ENCODE assay signal across 15 cellular contexts in the genomic region with DNA sequence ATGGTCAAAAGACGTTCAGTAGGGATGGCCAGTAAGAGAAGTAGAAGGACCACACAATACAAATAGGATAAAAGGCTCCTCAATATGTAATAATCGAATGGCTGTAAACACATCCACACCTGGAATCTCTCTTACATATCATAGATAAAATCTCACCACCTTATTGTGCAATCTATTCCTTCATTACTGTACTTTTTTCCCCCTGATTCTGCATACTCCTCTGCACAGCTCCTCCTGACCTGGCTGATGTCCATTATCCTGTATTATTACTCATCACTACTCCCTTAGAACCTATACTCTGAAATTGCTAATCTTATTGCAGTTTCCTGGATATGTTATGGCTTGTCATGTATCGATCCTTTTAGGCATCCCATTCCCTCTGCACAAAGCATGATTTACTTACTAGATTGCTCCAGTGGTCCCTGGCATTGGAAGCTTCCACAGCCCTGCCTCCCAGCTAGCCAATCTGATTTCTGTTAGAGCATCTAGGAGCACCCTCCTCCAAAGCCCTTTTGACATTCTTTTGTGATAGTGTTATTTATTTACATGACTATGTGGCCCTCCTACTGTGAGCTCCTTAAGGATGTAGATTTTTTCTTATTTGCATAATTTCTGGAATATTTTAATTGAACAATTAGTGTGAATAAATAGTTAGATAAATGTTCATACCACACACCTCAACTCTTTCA. TPM values are rescaled to one million over a fixed set of nuclear protein-coding genes. Genes with fewer than 3 reads are reported as not detected.
DNase-seq lines count a peak whose midpoint lies in the region; ATAC-seq and TF ChIP-seq lines count a peak whose summit lies in the region.
"Had no signal": no experiment of that assay in that cellular context is flagged by ENCODE, and none has a peak within 500 bp of the region (broad histone marks: within the 10 kb centered on the region; RNA-seq: fewer than 3 reads in every experiment).

No MANE protein-coding gene starts in this region.

- H3K9me2 ChIP-seq in HCT116 (ENCODE audit: insufficient read depth) = no peaks in the 10 kb centered on the region

- no peaks in the 10 kb centered on the region for H3K27me3 Mint-ChIP-seq in progenitor cell of endocrine pancreas
- H3K27me3 Mint-ChIP-seq in CD8-positive, alpha-beta memory T cell = peaks cover 1 to 9% of the 10 kb centered on the region in 2 donors
- H3K27me3 Mint-ChIP-seq in activated CD4-positive, alpha-beta memory T cell treated with anti-CD3 and anti-CD28 coated beads, Interleukin-2, amount 10 ng/mL, durations not matched to agents 7 days and 5 days = peaks cover 29% of the 10 kb centered on the region
- H3K27me3 Mint-ChIP-seq in activated T-cell treated with anti-CD3 and anti-CD28 coated beads, Interleukin-2, amount 50 U/mL, for 72 hours (ENCODE audit: low read depth) = peaks cover 11% of the 10 kb centered on the region

- H3K4me3 Mint-ChIP-seq in progenitor cell of endocrine pancreas (ENCODE audit: low read depth) = no peak overlapping the region
- no peak overlapping the region for H3K4me3 Mint-ChIP-seq in CD8-positive, alpha-beta memory T cell
- no peak overlapping the region for H3K4me3 Mint-ChIP-seq in activated CD4-positive, alpha-beta memory T cell treated with anti-CD3 and anti-CD28 coated beads, Interleukin-2, amount 10 ng/mL, durations not matched to agents 7 days and 5 days
- H3K4me3 Mint-ChIP-seq in activated T-cell treated with anti-CD3 and anti-CD28 coated beads, Interleukin-2, amount 50 U/mL, for 72 hours = no peak overlapping the region

- peaks cover 19% of the 10 kb centered on the region for H3K4me1 Mint-ChIP-seq in progenitor cell of endocrine pancreas (ENCODE audit: low read depth)
- no peaks in the 10 kb centered on the region for H3K4me1 Mint-ChIP-seq in CD8-positive, alpha-beta memory T cell
- H3K4me1 Mint-ChIP-seq in activated CD4-positive, alpha-beta memory T cell treated with anti-CD3 and anti-CD28 coated beads, Interleukin-2, amount 10 ng/mL, durations not matched to agents 7 days and 5 days = no peaks in the 10 kb centered on the region
- no peaks in the 10 kb centered on the region for H3K4me1 Mint-ChIP-seq in activated T-cell treated with anti-CD3 and anti-CD28 coated beads, Interleukin-2, amount 50 U/mL, for 72 hours (ENCODE audit: low read depth)

- H3K9ac ChIP-seq in HCT116 (ENCODE audit: low read length) = no peak overlapping the region

- no peak for TF ChIP-seq POLR2A in HCT116 (IDR thresholded peaks at IDR 0.05; ENCODE audit: borderline replicate concordance, extremely low read depth, insufficient read depth, insufficient read length)

- no peak for TF ChIP-seq CTCF in HCT116 (IDR thresholded peaks at IDR 0.05 in 2 of 3, conservative IDR thresholded peaks at IDR 0.05 in 1 of 3; ENCODE audit: borderline replicate concordance in 1 of 3, insufficient read depth in 1 of 3, low read depth in 2 of 3, low read length in 2 of 3)
- TF ChIP-seq CTCF in RWPE1 (conservative IDR thresholded peaks at IDR 0.05; ENCODE audit: low read depth) = no peak
- TF ChIP-seq CTCF in fibroblast of pulmonary artery (IDR thresholded peaks at IDR 0.05; ENCODE audit: low read length, missing control alignments) = no peak
- TF ChIP-seq CTCF in progenitor cell of endocrine pancreas (IDR thresholded peaks at IDR 0.05; ENCODE audit: unreplicated experiment) = no peak

- peak overlapping the region; percentile 66 for H3K27ac Mint-ChIP-seq in progenitor cell of endocrine pancreas
- no peak overlapping the region for H3K27ac Mint-ChIP-seq in CD8-positive, alpha-beta memory T cell
- no peak overlapping the region for H3K27ac Mint-ChIP-seq in activated CD4-positive, alpha-beta memory T cell treated with anti-CD3 and anti-CD28 coated beads, Interleukin-2, amount 10 ng/mL, durations not matched to agents 7 days and 5 days
- no peak overlapping the region for H3K27ac Mint-ChIP-seq in activated T-cell treated with anti-CD3 and anti-CD28 coated beads, Interleukin-2, amount 50 U/mL, for 72 hours
- H3K27ac Mint-ChIP-seq: activated naive CD4-positive, alpha-beta T cell treated with anti-CD3 and anti-CD28 coated beads, Interleukin-2, amount 50 U/mL, for 72 hours had no signal

- no peaks in the 10 kb centered on the region for H3K36me3 Mint-ChIP-seq in progenitor cell of endocrine pancreas (ENCODE audit: insufficient read depth)
- H3K36me3 Mint-ChIP-seq in CD8-positive, alpha-beta memory T cell = no peaks in the 10 kb centered on the region
- H3K36me3 Mint-ChIP-seq in activated CD4-positive, alpha-beta memory T cell treated with anti-CD3 and anti-CD28 coated beads, Interleukin-2, amount 10 ng/mL, durations not matched to agents 7 days and 5 days (ENCODE audit: low read depth) = no peaks in the 10 kb centered on the region
- H3K36me3 Mint-ChIP-seq in activated T-cell treated with anti-CD3 and anti-CD28 coated beads, Interleukin-2, amount 50 U/mL, for 72 hours (ENCODE audit: insufficient read depth in 2 of 2) = no peaks in the 10 kb centered on the region
- H3K36me3 Mint-ChIP-seq: activated naive CD4-positive, alpha-beta T cell treated with anti-CD3 and anti-CD28 coated beads, Interleukin-2, amount 50 U/mL, for 72 hours had no signal

- H3K4me3 ChIP-seq in HCT116 (replicated peaks in 1 of 2; ENCODE audit: low read depth in 1 of 2, low read length in 2 of 2) (no peak overlapping the region), fibroblast of pulmonary artery (replicated peaks; ENCODE audit: low read depth, low read length) (no peak overlapping the region)
- no peak overlapping the region for H3K4me3 ChIP-seq in CD8-positive, alpha-beta memory T cell (ENCODE audit: low read length)
- H3K4me3 ChIP-seq: left lung had no signal

- no peaks in the 10 kb centered on the region for H3K9me3 Mint-ChIP-seq in progenitor cell of endocrine pancreas (ENCODE audit: low read depth)
- H3K9me3 Mint-ChIP-seq in CD8-positive, alpha-beta memory T cell = peaks cover 0 to 2% (median 0%) of the 10 kb centered on the region in 5 donors
- no peaks in the 10 kb centered on the region for H3K9me3 Mint-ChIP-seq in activated CD4-positive, alpha-beta memory T cell treated with anti-CD3 and anti-CD28 coated beads, Interleukin-2, amount 10 ng/mL, durations not matched to agents 7 days and 5 days
- no peaks in the 10 kb centered on the region for H3K9me3 Mint-ChIP-seq in activated T-cell treated with anti-CD3 and anti-CD28 coated beads, Interleukin-2, amount 50 U/mL, for 72 hours

- H3K4me1 ChIP-seq in HCT116 (ENCODE audit: control insufficient read depth in 1 of 2, insufficient read depth in 2 of 2, low read length in 2 of 2) = peaks cover 0 to 19% of the 10 kb centered on the region in 2 experiments; a peak in 3 of 4 replicates
- no peaks in the 10 kb centered on the region for H3K4me1 ChIP-seq in CD8-positive, alpha-beta memory T cell (ENCODE audit: insufficient read depth, low read length)
- H3K4me1 ChIP-seq: left lung had no signal

- H3K36me3 ChIP-seq in HCT116 (ENCODE audit: control insufficient read depth in 1 of 2, insufficient read depth in 2 of 2, low read length in 2 of 2) = no peaks in the 10 kb centered on the region
- H3K36me3 ChIP-seq in CD8-positive, alpha-beta memory T cell (ENCODE audit: insufficient read depth, low read length) = no peaks in the 10 kb centered on the region
- H3K36me3 ChIP-seq: left lung had no signal

- intact Hi-C loops in HCT116 (cut with micrococcal nuclease) = no loop called here

- H3K9me3 ChIP-seq in HCT116 (ENCODE audit: control insufficient read depth in 1 of 2, insufficient read depth in 1 of 2, low read depth in 1 of 2, low read length in 2 of 2) = no peaks in the 10 kb centered on the region
- H3K9me3 ChIP-seq in CD8-positive, alpha-beta memory T cell (ENCODE audit: low read length) = no peaks in the 10 kb centered on the region
- H3K9me3 ChIP-seq: left lung had no signal

- H3K27ac ChIP-seq in HCT116 (ENCODE audit: low read depth, low read length) (no peak overlapping the region), RWPE1 (no peak overlapping the region)
- H3K27ac ChIP-seq in CD8-positive, alpha-beta memory T cell (ENCODE audit: low read depth, low read length) = no peak overlapping the region
- H3K27ac ChIP-seq: left lung had no signal

- no TSS peak for BruUV-seq in HCT116 (replicated peaks; lab: Mats Ljungman, UMichigan)

- no peaks in the 10 kb centered on the region for H3K79me2 ChIP-seq in HCT116 (ENCODE audit: insufficient read depth, low read length)

- CTCF ChIA-PET in HCT116 (lab: Charles Lee) = interaction anchor here (1.7 to 2.7 kb wide), 3 partner anchors 12 to 24 kb away, joined by 4 to 12 read pairs (median 11); a partner anchor contains a TSS
- CTCF ChIA-PET in RWPE1 (lab: Yijun Ruan, JAX) = interaction anchor here (0.7 to 2.7 kb wide), 3 partner anchors 10 to 24 kb away, joined by 4 to 16 read pairs (median 5); a partner anchor contains a TSS
- CTCF ChIA-PET in CD8-positive, alpha-beta memory T cell (lab: Charles Lee) = interaction anchor here (0.6 kb wide), 1 partner anchor 74 kb away, joined by 3 read pairs; no protein-coding TSS in a partner anchor
- CTCF ChIA-PET in activated CD4-positive, alpha-beta memory T cell treated with anti-CD3 and anti-CD28 coated beads, Interleukin-2, amount 10 ng/mL, durations not matched to agents 7 days and 5 days (lab: Charles Lee) = interaction anchor here (1.5 kb wide), 1 partner anchor 12 kb away, joined by 3 read pairs; no protein-coding TSS in a partner anchor

- TF ChIP-seq RAD21 in HCT116 (IDR thresholded peaks at IDR 0.05; ENCODE audit: low read depth) = no peak

- H4K20me1 ChIP-seq in HCT116 (ENCODE audit: insufficient read depth) = no peaks in the 10 kb centered on the region

- DNase-seq in HCT116 (ENCODE audit: low read depth, low spot score) = no peak
- DNase-seq in RWPE1 (ENCODE audit: low spot score) = peak; percentile 65
- DNase-seq in fibroblast of pulmonary artery (ENCODE audit: low read depth) = peak; percentile 11
- DNase-seq in progenitor cell of endocrine pancreas (ENCODE audit: low spot score, unreplicated experiment) = no peak
- no peak for DNase-seq in CD8-positive, alpha-beta memory T cell
- no peak for DNase-seq in activated CD4-positive, alpha-beta memory T cell treated with anti-CD3 and anti-CD28 coated beads, Interleukin-2, amount 10 ng/mL, durations not matched to agents 7 days and 5 days
- no peak for DNase-seq in activated T-cell treated with anti-CD3 and anti-CD28 coated beads, Interleukin-2, amount 50 U/mL, for 72 hours
- DNase-seq: activated CD8-positive, alpha-beta memory T cell treated with anti-CD3 and anti-CD28 coated beads for 24 hours; left lung; NCI-H82; stimulated activated CD4-positive, alpha-beta T cell treated with anti-CD3 and anti-CD28 coated beads, Interleukin-15, amount 100 ng/mL, for 24 hours; T-helper 9 cell had no signal

- RAD21 ChIA-PET in HCT116 (lab: Charles Lee; ENCODE audit: low non-redundant PET in 1 of 2, low total read pairs in 2 of 2, uncharacterized antibody in 2 of 2, unreplicated experiment in 2 of 2) = no interaction called here

- 0 out of 2 replicates have a peak overlapping the region, but pooled peaks have one; percentile 2 for H3K4me2 ChIP-seq in HCT116 (ENCODE audit: low read length)

- ATAC-seq in HCT116 = no peak
- no peak for ATAC-seq in activated T-cell treated with anti-CD3 and anti-CD28 coated beads, Interleukin-2, amount 50 U/mL, for 72 hours (replicated peaks in 1 of 2)
- ATAC-seq: activated CD4-positive, CD25-positive, alpha-beta regulatory T cell treated with anti-CD3 and anti-CD28 coated beads, Interleukin-2, amount 50 U/mL, for 24 hours; activated naive CD4-positive, alpha-beta T cell treated with anti-CD3 and anti-CD28 coated beads, Interleukin-2, amount 50 U/mL, for 72 hours; SK-N-SH treated with all-trans-retinoic acid at 6 μM for 48 hours had no signal

- H3K27me3 ChIP-seq in HCT116 (ENCODE audit: insufficient read depth, low read length) = no peaks in the 10 kb centered on the region
- no peaks in the 10 kb centered on the region for H3K27me3 ChIP-seq in CD8-positive, alpha-beta memory T cell (ENCODE audit: insufficient read depth, low read length, poor library complexity, severe bottlenecking)
- H3K27me3 ChIP-seq: left lung had no signal

- H2AFZ ChIP-seq in HCT116 (ENCODE audit: low read depth, low read length, poor library complexity, severe bottlenecking) = no peak overlapping the region

- POLR2A ChIA-PET in HCT116 (lab: Charles Lee) = no interaction called here
- POLR2A ChIA-PET in RWPE1 (lab: Yijun Ruan, JAX; ENCODE audit: low non-redundant PET) = no interaction called here
- POLR2A ChIA-PET in CD8-positive, alpha-beta memory T cell (lab: Charles Lee) = no interaction called here
- POLR2A ChIA-PET in activated CD4-positive, alpha-beta memory T cell treated with anti-CD3 and anti-CD28 coated beads, Interleukin-2, amount 10 ng/mL, durations not matched to agents 7 days and 5 days (lab: Charles Lee) = no interaction called here

RNA-seq across cellular contexts. Expression of a gene that starts 24.2 kb away (rescaled TPM):
- 187 TPM for total RNA-seq in HCT116 (2021; ENCODE audit: unreplicated experiment)
- polyA plus RNA-seq in HCT116 (2012) = 244 and 317 TPM in 2 replicates
- 428 and 452 TPM in 2 replicates for total RNA-seq in progenitor cell of endocrine pancreas
- 10 to 100 TPM; 78.4 to 82.5 TPM for total RNA-seq in CD8-positive, alpha-beta memory T cell
- 10.5 TPM for polyA plus RNA-seq in CD8-positive, alpha-beta memory T cell
- 100 to 1,000 TPM; 132 to 143 TPM for total RNA-seq in activated CD4-positive, alpha-beta memory T cell treated with anti-CD3 and anti-CD28 coated beads, Interleukin-2, amount 10 ng/mL, durations not matched to agents 7 days and 5 days
- total RNA-seq in activated T-cell treated with anti-CD3 and anti-CD28 coated beads, Interleukin-2, amount 50 U/mL, for 72 hours = 100 to 1,000 TPM; 431 to 452 TPM

RNA-seq across cellular contexts. Expression of a gene that starts 39.5 kb away (rescaled TPM):
- total RNA-seq in HCT116 (2021; ENCODE audit: unreplicated experiment) (5.9 TPM), progenitor cell of endocrine pancreas (21.3 and 22.3 TPM in 2 replicates)
- polyA plus RNA-seq in HCT116 (2012) = 2.1 and 2.6 TPM in 2 replicates
- under 1 TPM; 0.72 to 0.78 TPM for total RNA-seq in CD8-positive, alpha-beta memory T cell
- polyA plus RNA-seq in CD8-positive, alpha-beta memory T cell = not detected
- under 1 TPM; 0.13 to 0.15 TPM for total RNA-seq in activated CD4-positive, alpha-beta memory T cell treated with anti-CD3 and anti-CD28 coated beads, Interleukin-2, amount 10 ng/mL, durations not matched to agents 7 days and 5 days
- total RNA-seq in activated T-cell treated with anti-CD3 and anti-CD28 coated beads, Interleukin-2, amount 50 U/mL, for 72 hours = under 1 TPM; 0.26 to 0.32 TPM

Comparison
In these comparisons a context has a peak if more than half of its experiments do, and no peak if none do; other contexts are left out.
1. DNase-seq: peak in RWPE1 (single experiment) and fibroblast of pulmonary artery (single experiment); none in HCT116 (single experiment), progenitor cell of endocrine pancreas (single experiment), CD8-positive, alpha-beta memory T cell (0 of 5), activated CD4-positive, alpha-beta memory T cell treated with anti-CD3 and anti-CD28 coated beads, Interleukin-2, amount 10 ng/mL, durations not matched to agents 7 days and 5 days (single experiment) and activated T-cell treated with anti-CD3 and anti-CD28 coated beads, Interleukin-2, amount 50 U/mL, for 72 hours (0 of 2).